In the genomic region with DNA sequence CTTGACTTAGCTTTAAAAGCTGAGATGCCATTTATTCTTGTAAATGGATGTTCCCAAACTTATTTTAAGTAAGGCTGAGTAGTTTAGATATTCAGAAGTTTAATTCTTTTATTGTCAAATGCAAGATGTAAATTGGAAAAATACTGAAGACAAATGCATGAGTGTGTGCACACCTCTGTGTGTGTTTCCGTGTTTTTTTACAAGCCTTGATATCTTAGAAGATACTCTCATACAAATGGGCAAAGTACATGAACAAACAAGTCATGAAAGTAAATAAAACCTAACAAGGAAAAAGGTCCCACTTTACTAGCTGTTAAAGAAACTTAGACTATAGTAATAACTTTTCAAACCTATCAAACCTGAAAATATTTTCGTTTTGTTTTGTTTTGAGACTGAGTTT, we compare ENCODE assay signal across 21 cellular contexts. TPM values are rescaled to one million over a fixed set of nuclear protein-coding genes. Genes with fewer than 3 reads are reported as not detected.
"Had no signal": no experiment of that assay in that cellular context is flagged by ENCODE, and none has a peak within 500 bp of the region (broad histone marks: within the 10 kb centered on the region; RNA-seq: fewer than 3 reads in every experiment).

No MANE protein-coding gene starts in this region.

- H3K4me1 ChIP-seq: ascending aorta, esophagus muscularis mucosa, gastroesophageal sphincter, heart right ventricle, parathyroid adenoma had no signal

- H3K36me3 Mint-ChIP-seq: type B pancreatic cell had no signal

- H3K9me3 Mint-ChIP-seq: immature natural killer cell; natural killer cell; stimulated activated effector memory CD8-positive, alpha-beta T cell treated with anti-CD3 and anti-CD28 coated beads, Interleukin-12 subunit alpha, Interleukin-12 subunit beta, amount 100 ng/mL, for 72 hours had no signal

- H3K4me3 Mint-ChIP-seq: immature natural killer cell; natural killer cell; stimulated activated effector memory CD8-positive, alpha-beta T cell treated with anti-CD3 and anti-CD28 coated beads, Interleukin-12 subunit alpha, Interleukin-12 subunit beta, amount 100 ng/mL, for 72 hours; type B pancreatic cell had no signal

- H3K9me3 ChIP-seq: ascending aorta, esophagus muscularis mucosa, gastroesophageal sphincter, heart right ventricle, neutrophil, right lobe of liver, stomach had no signal

- ATAC-seq: gastroesophageal sphincter; heart right ventricle; natural killer cell; stimulated activated effector memory CD8-positive, alpha-beta T cell treated with anti-CD3 and anti-CD28 coated beads, Interleukin-12 subunit alpha, Interleukin-12 subunit beta, amount 100 ng/mL, for 72 hours had no signal

- DNase-seq: activated CD4-positive, CD25-positive, alpha-beta regulatory T cell treated with anti-CD3 and anti-CD28 coated beads, Interleukin-2, amount 50 U/mL, for 72 hours; activated naive CD4-positive, alpha-beta T cell; effector CD8-positive, alpha-beta T cell; heart right ventricle; immature natural killer cell; kidney glomerular epithelial cell; mesenchymal stem cell; natural killer cell; right lobe of liver; stimulated activated CD4-positive, alpha-beta T cell treated with anti-CD3 and anti-CD28 coated beads, Interleukin-4, amount 100 ng/mL, for 24 hours; stomach; T-helper 1 cell; T1000 had no signal

- H3K36me3 ChIP-seq: ascending aorta had no signal

- H3K4me3 ChIP-seq: ascending aorta, esophagus muscularis mucosa, gastroesophageal sphincter, heart right ventricle, right lobe of liver, smooth muscle cell, stomach had no signal

- H3K27me3 ChIP-seq: ascending aorta, esophagus muscularis mucosa, heart right ventricle, neutrophil, right lobe of liver, stomach had no signal

- H3K27ac ChIP-seq: ascending aorta, esophagus muscularis mucosa, gastroesophageal sphincter, heart right ventricle, neutrophil, parathyroid adenoma, right lobe of liver had no signal

- H3K27ac Mint-ChIP-seq: immature natural killer cell, natural killer cell, type B pancreatic cell had no signal

- H3K4me1 Mint-ChIP-seq: immature natural killer cell had no signal

RNA-seq across cellular contexts. Expression of a gene that starts 29.0 kb away (rescaled TPM):
- total RNA-seq: smooth muscle cell had no signal
